ENCODE assay signal across 8 cellular contexts in the genomic region with DNA sequence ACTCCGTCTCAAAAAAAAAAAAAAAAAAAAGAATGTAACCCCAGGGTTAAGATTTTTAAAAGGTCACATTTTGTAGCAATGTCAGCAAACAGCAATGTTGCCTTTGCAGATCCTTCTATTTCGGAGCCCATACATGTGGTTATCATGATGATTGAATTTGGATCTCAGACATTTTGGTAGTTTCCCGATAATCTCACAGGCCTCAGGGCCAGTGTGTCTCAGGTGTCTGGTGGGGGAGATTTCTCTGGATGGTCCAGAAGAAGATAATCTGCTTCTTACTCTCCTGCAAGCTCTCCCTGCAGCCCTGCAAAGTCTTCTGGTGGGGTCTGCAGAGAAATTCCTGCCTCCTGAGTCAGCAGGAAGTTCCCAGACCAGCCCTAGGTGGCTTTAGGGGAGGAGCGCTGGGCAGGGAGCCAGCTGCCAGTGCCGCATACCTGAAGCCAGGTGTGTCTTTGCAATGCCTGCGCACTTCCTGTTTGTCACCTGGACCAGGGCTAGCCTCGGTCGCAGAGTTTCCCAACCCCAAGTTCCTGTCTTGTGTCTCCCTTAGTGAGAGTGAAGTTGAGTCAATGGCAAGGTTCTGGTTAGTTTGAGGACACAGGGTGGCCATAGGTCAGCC. TPM values are rescaled to one million over a fixed set of nuclear protein-coding genes. Genes with fewer than 3 reads are reported as not detected.
DNase-seq lines count a peak whose midpoint lies in the region; ATAC-seq and TF ChIP-seq lines count a peak whose summit lies in the region.

No MANE protein-coding gene starts in this region.

- H3K27me3 ChIP-seq in breast epithelium, result no peaks in the 10 kb centered on the region
- H3K27me3 ChIP-seq in mucosa of stomach (ENCODE audit: control insufficient read depth, insufficient read depth, low read length), result no peaks in the 10 kb centered on the region

- intact Hi-C loops in Calu3 (cut with micrococcal nuclease; ENCODE audit: unreplicated experiment) (loop anchor here (2.0 kb wide), 1 partner anchor 35 kb away; no protein-coding TSS in a partner anchor), breast epithelium (cut with DNase I; ENCODE audit: low total_unique reads) (no loop called here)

- H3K4me1 Mint-ChIP-seq in Calu3 (ENCODE audit: low read depth, unreplicated experiment), result peaks cover 12% of the 10 kb centered on the region

- peaks cover 49% of the 10 kb centered on the region for H3K36me3 Mint-ChIP-seq in Calu3 (ENCODE audit: insufficient read depth, unreplicated experiment)

- H3K36me3 ChIP-seq in breast epithelium (no peaks in the 10 kb centered on the region), mucosa of stomach (ENCODE audit: control insufficient read depth, insufficient read depth, low read length) (no peaks in the 10 kb centered on the region)

- peak overlapping the region; percentile 82 to 96 for H3K27ac ChIP-seq in breast epithelium
- H3K27ac ChIP-seq in coronary artery, result no peak overlapping the region

- BruUV-seq in Calu3 (replicated peaks; lab: Mats Ljungman, UMichigan), result no TSS peak

- H3K27ac Mint-ChIP-seq in Calu3 (ENCODE audit: unreplicated experiment), result peak overlapping the region; percentile 94

- DNase-seq in Calu3 (peak; percentile 94), NCI-H1105 (lab: John Stamatoyannopoulos, UW) (peak; percentile 22), breast epithelium (ENCODE audit: low spot score in 2 of 2) (peak; percentile 95 to 97), COR-L47 (lab: John Stamatoyannopoulos, UW) (no peak), coronary artery (ENCODE audit: low spot score) (no peak), superior temporal gyrus (ENCODE audit: extremely low spot score) (no peak)

- TF ChIP-seq POLR2A in breast epithelium (IDR thresholded peaks at IDR 0.05), result no peak

- H3K9me3 ChIP-seq in breast epithelium, result no peaks in the 10 kb centered on the region
- H3K9me3 ChIP-seq in mucosa of stomach (ENCODE audit: control insufficient read depth, low read length), result no peaks in the 10 kb centered on the region

- H3K27me3 Mint-ChIP-seq in Calu3 (ENCODE audit: unreplicated experiment), result no peaks in the 10 kb centered on the region

- no peak for ATAC-seq in HG02642 (IDR thresholded peaks at IDR 0.05; ENCODE audit: poor library complexity, unreplicated experiment)

- H3K4me3 ChIP-seq in breast epithelium (peak overlapping the region in 2 of 3 donors; percentile 55 to 76), mucosa of stomach (ENCODE audit: low read length) (peak overlapping the region; percentile 43), coronary artery (no peak overlapping the region)

- no peak for TF ChIP-seq CTCF in Calu3 (IDR thresholded peaks at IDR 0.05; ENCODE audit: unreplicated experiment)
- TF ChIP-seq CTCF in breast epithelium (IDR thresholded peaks at IDR 0.05), result no peak
- TF ChIP-seq CTCF in coronary artery (IDR thresholded peaks at IDR 0.05), result no peak

- H3K9me3 Mint-ChIP-seq in Calu3 (ENCODE audit: low read depth, unreplicated experiment), result no peaks in the 10 kb centered on the region

- no peaks in the 10 kb centered on the region for H3K4me1 ChIP-seq in breast epithelium
- peaks cover 16% of the 10 kb centered on the region for H3K4me1 ChIP-seq in mucosa of stomach (ENCODE audit: control insufficient read depth, insufficient read depth, low read length)

- peak overlapping the region; percentile 78 for H3K4me3 Mint-ChIP-seq in Calu3 (ENCODE audit: low read depth, unreplicated experiment)

- CTCF ChIA-PET in Calu3 (lab: Charles Lee), result interaction anchor here (0.6 to 0.8 kb wide), 2 partner anchors 26 to 28 kb away, joined by 5 read pairs; a partner anchor contains a TSS

- peak overlapping the region; percentile 78 for H3K9ac ChIP-seq in mucosa of stomach (ENCODE audit: low read length)

RNA-seq across cellular contexts. Expression of a gene that starts 1.4 kb away (rescaled TPM):
- total RNA-seq in Calu3 (2022) (62.0 and 64.0 TPM in 2 replicates), breast epithelium (10 to 100 TPM in 2 of 3 donors, under 1 TPM in 1; 0.96 to 38.2 (median 18.4) TPM)

RNA-seq across cellular contexts. Expression of a gene that starts 6.7 kb away (rescaled TPM):
- total RNA-seq in Calu3 (2022) (0.28 and 0.37 TPM in 2 replicates), breast epithelium (10 to 100 TPM in 1 of 3 donors, 1 to 10 TPM in 2; 6.6 to 10.2 (median 8.5) TPM)

RNA-seq across cellular contexts. Expression of a gene that starts 26.4 kb away (rescaled TPM):
- 86.0 and 95.8 TPM in 2 replicates for total RNA-seq in Calu3 (2022)
- total RNA-seq in breast epithelium, result 10 to 100 TPM; 56.9 to 98.1 (median 87.5) TPM

RNA-seq across cellular contexts. Expression of a gene that starts 28.5 kb away (rescaled TPM):
- total RNA-seq in Calu3 (2022) (67.7 and 69.0 TPM in 2 replicates), breast epithelium (10 to 100 TPM; 62.9 to 98.1 (median 78.0) TPM)

RNA-seq across cellular contexts. Expression of a gene that starts 45.4 kb away (rescaled TPM):
- 517 and 658 TPM in 2 replicates for total RNA-seq in Calu3 (2022)
- 1,000 to 10,000 TPM in 2 of 3 donors, 100 to 1,000 TPM in 1; 856 to 1,298 (median 1,115) TPM for total RNA-seq in breast epithelium

Comparison
In these comparisons a context has a peak if more than half of its experiments do, and no peak if none do; other contexts are left out.
1. DNase-seq: peak in Calu3 (single experiment), NCI-H1105 (single experiment) and breast epithelium (2 of 2); none in COR-L47 (single experiment), coronary artery (single experiment) and superior temporal gyrus (single experiment).
2. H3K27ac ChIP-seq: peak in breast epithelium (2 of 2); none in coronary artery (0 of 2).